Comparison of ENCODE assay signal across 22 cellular contexts in genomic region chr1:227255086-227255732, GRCh38.
"Had no signal": no experiment of that assay in that cellular context is flagged by ENCODE, and none has a peak within 500 bp of the region (broad histone marks: within the 10 kb centered on the region; RNA-seq: fewer than 3 reads in every experiment).

No MANE protein-coding gene starts in this region.

- H3K4me3 Mint-ChIP-seq: activated CD4-positive, alpha-beta memory T cell treated with anti-CD3 and anti-CD28 coated beads for 36 hours; activated T-helper 1 cell treated with anti-CD3 and anti-CD28 coated beads, Interleukin-12 subunit alpha, Interleukin-12 subunit beta, Interleukin-2, Interleukin-4 antibody, amounts not matched to agents 30 ng/mL and 10 ng/mL and 1 ng/mL, durations not matched to agents 14 hours and 24 hours and 36 hours; nephron; T-helper 1 cell treated with Interleukin-12 subunit alpha and Interleukin-12 subunit beta and Interleukin-4 antibody, amounts not matched to agents 30 μg/mL and 1 μg/mL, for 36 hours had no signal

- H3K9me3 ChIP-seq: thyroid gland had no signal

- DNase-seq: activated CD4-positive, alpha-beta memory T cell treated with anti-CD3 and anti-CD28 coated beads for 36 hours; activated CD4-positive, alpha-beta T cell treated with anti-CD3 and anti-CD28 coated beads for 4 hours; activated gamma-delta T cell treated with Interleukin-2 at 50 U/mL for 16 hours; activated T-cell treated with anti-CD3 and anti-CD28 coated beads for 4 hours; dermis blood vessel endothelial cell; effector memory CD4-positive, alpha-beta T cell; foreskin melanocyte; glutamatergic neuron; hypothalamus; midbrain; nucleus accumbens; posterior cingulate gyrus; stimulated activated CD8-positive, alpha-beta memory T cell treated with anti-CD3 and anti-CD28 coated beads, Interleukin-4, amount 100 ng/mL, for 48 hours; stimulated activated naive CD4-positive, alpha-beta T cell; thyroid gland had no signal

- H3K4me1 Mint-ChIP-seq: nephron had no signal

- H3K36me3 ChIP-seq: cardiac muscle cell, thyroid gland had no signal

- H3K27ac ChIP-seq: cardiac muscle cell, thyroid gland had no signal

- ATAC-seq: activated naive CD4-positive, alpha-beta T cell treated with anti-CD3 and anti-CD28 coated beads, Interleukin-2, amount 50 U/mL, for 72 hours; left lobe of liver had no signal

- H3K4me3 ChIP-seq: cardiac muscle cell, thyroid gland had no signal

- H3K27ac Mint-ChIP-seq: activated CD4-positive, alpha-beta memory T cell treated with anti-CD3 and anti-CD28 coated beads for 36 hours; activated naive CD4-positive, alpha-beta T cell treated with anti-CD3 and anti-CD28 coated beads, Interleukin-2, amount 50 U/mL, for 72 hours; activated T-helper 1 cell treated with anti-CD3 and anti-CD28 coated beads, Interleukin-12 subunit alpha, Interleukin-12 subunit beta, Interleukin-2, Interleukin-4 antibody, amounts not matched to agents 30 ng/mL and 10 ng/mL and 1 ng/mL, durations not matched to agents 14 hours and 24 hours and 36 hours; nephron; T-helper 1 cell treated with Interleukin-12 subunit alpha and Interleukin-12 subunit beta and Interleukin-4 antibody, amounts not matched to agents 30 μg/mL and 1 μg/mL, for 36 hours had no signal

- H3K27me3 ChIP-seq: cardiac muscle cell, thyroid gland had no signal

- FAIRE-seq: keratinocyte had no signal

- H3K9me3 Mint-ChIP-seq: activated CD4-positive, alpha-beta memory T cell treated with anti-CD3 and anti-CD28 coated beads for 36 hours; activated naive CD4-positive, alpha-beta T cell treated with anti-CD3 and anti-CD28 coated beads, Interleukin-2, amount 50 U/mL, for 72 hours; activated T-helper 1 cell treated with anti-CD3 and anti-CD28 coated beads, Interleukin-12 subunit alpha, Interleukin-12 subunit beta, Interleukin-2, Interleukin-4 antibody, amounts not matched to agents 30 ng/mL and 10 ng/mL and 1 ng/mL, durations not matched to agents 14 hours and 24 hours and 36 hours; nephron; T-helper 1 cell treated with Interleukin-12 subunit alpha and Interleukin-12 subunit beta and Interleukin-4 antibody, amounts not matched to agents 30 μg/mL and 1 μg/mL, for 36 hours had no signal

- H3K36me3 Mint-ChIP-seq: activated CD4-positive, alpha-beta memory T cell treated with anti-CD3 and anti-CD28 coated beads for 36 hours; activated naive CD4-positive, alpha-beta T cell treated with anti-CD3 and anti-CD28 coated beads, Interleukin-2, amount 50 U/mL, for 72 hours had no signal

- H3K4me1 ChIP-seq: thyroid gland had no signal
